Comparison of ENCODE assay signal across 37 cellular contexts in the genomic region with DNA sequence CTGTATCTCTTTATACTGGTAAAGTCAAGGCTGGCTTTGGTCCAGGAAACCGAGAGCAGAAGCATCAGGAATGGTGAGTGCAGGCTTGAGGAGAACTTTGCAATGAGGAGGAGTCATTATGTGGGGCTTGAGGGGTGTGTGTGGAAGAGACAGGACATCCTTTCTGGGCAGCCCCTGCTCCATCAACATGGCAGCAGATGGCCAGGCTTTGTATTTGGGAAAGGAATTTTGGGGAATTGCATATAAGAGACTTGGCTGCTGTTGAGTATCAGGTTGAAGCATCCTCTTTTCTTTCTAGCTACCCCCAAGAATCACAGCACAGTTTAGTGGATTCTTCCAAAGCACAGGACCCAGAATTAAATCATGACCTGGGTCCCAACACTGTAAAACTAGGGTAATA. TPM values are rescaled to one million over a fixed set of nuclear protein-coding genes. Genes with fewer than 3 reads are reported as not detected.
"Had no signal": no experiment of that assay in that cellular context is flagged by ENCODE, and none has a peak within 500 bp of the region (broad histone marks: within the 10 kb centered on the region; RNA-seq: fewer than 3 reads in every experiment).

No MANE protein-coding gene starts in this region.

- H3K9me3 Mint-ChIP-seq: activated CD8-positive, alpha-beta T cell treated with anti-CD3 and anti-CD28 coated beads for 36 hours; activated naive CD4-positive, alpha-beta T cell treated with anti-CD3 and anti-CD28 coated beads, Interleukin-2, amount 50 U/mL, for 24 hours; activated naive CD8-positive, alpha-beta T cell treated with anti-CD3 and anti-CD28 coated beads, Interleukin-2, amount 10 ng/mL, durations not matched to agents 7 days and 5 days; activated T-cell treated with anti-CD3 and anti-CD28 coated beads, Interleukin-2, amount 50 U/mL, for 24 hours; activated T-helper 2 cell treated with anti-CD3 and anti-CD28 coated beads, Interferon-gamma antibody, Interleukin-2, Interleukin-4, amounts not matched to agents 10 μg/mL and 5 μg/mL and 100 μg/mL, durations not matched to agents 14 hours and 24 hours and 36 hours had no signal

- H3K36me3 Mint-ChIP-seq: activated naive CD4-positive, alpha-beta T cell treated with anti-CD3 and anti-CD28 coated beads, Interleukin-2, amount 50 U/mL, for 24 hours; activated naive CD8-positive, alpha-beta T cell treated with anti-CD3 and anti-CD28 coated beads, Interleukin-2, amount 10 ng/mL, durations not matched to agents 7 days and 5 days had no signal

- H3K4me3 ChIP-seq: ascending aorta, breast epithelium, SJCRH30, SK-N-MC had no signal

- H3K4me1 ChIP-seq: ascending aorta had no signal

- H3K27ac Mint-ChIP-seq: activated CD8-positive, alpha-beta T cell treated with anti-CD3 and anti-CD28 coated beads for 36 hours; activated naive CD4-positive, alpha-beta T cell treated with anti-CD3 and anti-CD28 coated beads, Interleukin-2, amount 50 U/mL, for 24 hours; activated naive CD8-positive, alpha-beta T cell treated with anti-CD3 and anti-CD28 coated beads, Interleukin-2, amount 10 ng/mL, durations not matched to agents 7 days and 5 days; activated T-cell treated with anti-CD3 and anti-CD28 coated beads, Interleukin-2, amount 50 U/mL, for 24 hours; activated T-helper 2 cell treated with anti-CD3 and anti-CD28 coated beads, Interferon-gamma antibody, Interleukin-2, Interleukin-4, amounts not matched to agents 10 μg/mL and 5 μg/mL and 100 μg/mL, durations not matched to agents 14 hours and 24 hours and 36 hours had no signal

- H3K27me3 ChIP-seq: ascending aorta, breast epithelium, SJCRH30 had no signal

- ATAC-seq: activated CD8-positive, alpha-beta T cell treated with anti-CD3 and anti-CD28 coated beads for 36 hours; Panc1 had no signal

- H3K4me3 Mint-ChIP-seq: activated CD8-positive, alpha-beta T cell treated with anti-CD3 and anti-CD28 coated beads for 36 hours; activated naive CD4-positive, alpha-beta T cell treated with anti-CD3 and anti-CD28 coated beads, Interleukin-2, amount 50 U/mL, for 24 hours; activated naive CD8-positive, alpha-beta T cell treated with anti-CD3 and anti-CD28 coated beads, Interleukin-2, amount 10 ng/mL, durations not matched to agents 7 days and 5 days; activated T-cell treated with anti-CD3 and anti-CD28 coated beads, Interleukin-2, amount 50 U/mL, for 24 hours had no signal

- DNase-seq: activated CD4-positive, alpha-beta T cell treated with anti-CD3 and anti-CD28 coated beads for 1 hour; activated CD4-positive, alpha-beta T cell treated with anti-CD3 and anti-CD28 coated beads for 48 hours; activated CD4-positive, alpha-beta T cell treated with anti-CD3 and anti-CD28 coated beads, Interleukin-2, amount 50 U/mL, for 4 hours; activated CD4-positive, CD25-positive, alpha-beta regulatory T cell; activated CD8-positive, alpha-beta T cell treated with anti-CD3 and anti-CD28 coated beads for 36 hours; activated gamma-delta T cell; activated naive CD4-positive, alpha-beta T cell treated with Interleukin-2 at 50 U/mL for 16 hours; activated naive CD8-positive, alpha-beta T cell treated with anti-CD3 and anti-CD28 coated beads, Interleukin-2, amount 10 ng/mL, durations not matched to agents 7 days and 5 days; activated T-cell treated with anti-CD3 and anti-CD28 coated beads, Interleukin-2, amount 50 U/mL, for 24 hours; amygdala; cerebellar nuclear complex; MM.1S; MV-4-11; NCI-H1092; NCI-H146; NCI-H187; NCI-H2029 treated with DMSO at 0.1 percent for 48 hours; NCI-H2107; NCI-H2171; NCI-H524; NCI-H69; SHP77; T1000; WERI-Rb-1 had no signal

- H3K9me3 ChIP-seq: ascending aorta, breast epithelium, SJCRH30 had no signal

- H3K4me1 Mint-ChIP-seq: activated naive CD4-positive, alpha-beta T cell treated with anti-CD3 and anti-CD28 coated beads, Interleukin-2, amount 50 U/mL, for 24 hours; activated naive CD8-positive, alpha-beta T cell treated with anti-CD3 and anti-CD28 coated beads, Interleukin-2, amount 10 ng/mL, durations not matched to agents 7 days and 5 days had no signal

- H3K36me3 ChIP-seq: ascending aorta, breast epithelium, SJCRH30, WERI-Rb-1 had no signal

- H3K27me3 Mint-ChIP-seq: activated CD8-positive, alpha-beta T cell treated with anti-CD3 and anti-CD28 coated beads for 36 hours; activated naive CD4-positive, alpha-beta T cell treated with anti-CD3 and anti-CD28 coated beads, Interleukin-2, amount 50 U/mL, for 24 hours; activated naive CD8-positive, alpha-beta T cell treated with anti-CD3 and anti-CD28 coated beads, Interleukin-2, amount 10 ng/mL, durations not matched to agents 7 days and 5 days; activated T-cell treated with anti-CD3 and anti-CD28 coated beads, Interleukin-2, amount 50 U/mL, for 24 hours had no signal

- H3K27ac ChIP-seq: ascending aorta, breast epithelium, SJCRH30, SK-N-MC, WERI-Rb-1 had no signal

RNA-seq across cellular contexts. Expression of a gene that starts 33.4 kb away (rescaled TPM):
- total RNA-seq: activated CD8-positive, alpha-beta memory T cell treated with anti-CD3 and anti-CD28 coated beads for 36 hours; activated CD8-positive, alpha-beta T cell treated with anti-CD3 and anti-CD28 coated beads for 36 hours; activated naive CD8-positive, alpha-beta T cell treated with anti-CD3 and anti-CD28 coated beads, Interleukin-2, amount 10 ng/mL, durations not matched to agents 7 days and 5 days; activated T-helper 2 cell treated with anti-CD3 and anti-CD28 coated beads, Interferon-gamma antibody, Interleukin-2, Interleukin-4, amounts not matched to agents 10 μg/mL and 5 μg/mL and 100 μg/mL, durations not matched to agents 14 hours and 24 hours and 36 hours; ascending aorta; cardiac septum; LHCN-M2; RPMI7951; T-helper 1 cell treated with Interleukin-12 subunit alpha and Interleukin-12 subunit beta and Interleukin-4 antibody, amounts not matched to agents 30 ng/mL and 1 ng/mL, for 36 hours; T-helper 2 cell treated with Interferon-gamma antibody and Interleukin-4, amounts not matched to agents 100 ng/mL and 5 ng/mL, for 36 hours had no signal
